ENCODE assay signal across 8 cellular contexts in the genomic region with DNA sequence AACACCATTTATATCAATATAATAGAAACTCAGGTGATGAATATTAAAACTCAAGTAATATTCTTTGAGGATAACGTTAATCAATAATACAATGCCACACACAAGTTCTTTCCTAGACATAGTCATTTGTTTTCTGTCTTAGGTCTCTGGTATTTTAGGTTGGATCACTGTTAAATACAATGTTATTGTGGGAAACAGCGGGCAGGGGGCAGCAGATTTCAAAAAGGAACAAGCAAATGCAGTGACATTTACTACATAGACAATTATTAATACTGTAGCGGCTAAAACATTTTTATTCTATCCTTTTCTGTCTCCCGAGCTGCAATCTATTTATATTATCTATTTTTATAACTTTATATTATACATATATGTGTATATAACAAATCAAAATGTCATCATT.
DNase-seq lines count a peak whose midpoint lies in the region; ATAC-seq and TF ChIP-seq lines count a peak whose summit lies in the region.

No MANE protein-coding gene starts in this region.

- CTCF ChIA-PET in RWPE1 (lab: Yijun Ruan, JAX), result interaction anchor here (0.6 to 1.3 kb wide), 2 partner anchors 16 to 26 kb away, joined by 3 to 4 read pairs; no protein-coding TSS in a partner anchor

- TF ChIP-seq POLR2A in thyroid gland (IDR thresholded peaks at IDR 0.05), result no peak

- ATAC-seq in GM18861 (IDR thresholded peaks at IDR 0.05; ENCODE audit: unreplicated experiment) (peak; percentile 79), HG03439 (IDR thresholded peaks at IDR 0.05; ENCODE audit: unreplicated experiment) (peak; percentile 56)

- no peaks in the 10 kb centered on the region for H3K36me3 ChIP-seq in thyroid gland

- no peak overlapping the region for H3K4me3 ChIP-seq in fibroblast of the aortic adventitia (ENCODE audit: low read depth, low read length)
- no peak overlapping the region for H3K4me3 ChIP-seq in thyroid gland (replicated peaks in 1 of 3)

- 25 to 28% methylated on average over 4 of the region's 4 CpGs for WGBS in thyroid gland, 2 donors

- H3K27me3 ChIP-seq in thyroid gland, result no peaks in the 10 kb centered on the region

- POLR2A ChIA-PET in RWPE1 (lab: Yijun Ruan, JAX; ENCODE audit: low non-redundant PET), result no interaction called here

- DNase-seq in RWPE1 (ENCODE audit: low spot score) (peak; percentile 33), fibroblast of the aortic adventitia (ENCODE audit: low read depth) (peak; percentile 49), thyroid gland (peak; percentile 19 to 42), retina (no peak)
- DNase-seq in stimulated activated CD4-positive, alpha-beta T cell treated with anti-CD3 and anti-CD28 coated beads, Interleukin-1b, Interleukin-23, amount 100 ng/mL, for 48 hours, result no peak

- H3K9me3 ChIP-seq in thyroid gland, result no peaks in the 10 kb centered on the region

- H3K27ac ChIP-seq in C4-2B (no peak overlapping the region), RWPE1 (no peak overlapping the region), thyroid gland (no peak overlapping the region)

- intact Hi-C loops in thyroid gland (cut with DNase I), result no loop called here

- no peaks in the 10 kb centered on the region for H3K4me1 ChIP-seq in thyroid gland

- TF ChIP-seq CTCF in C4-2B (conservative IDR thresholded peaks at IDR 0.05) (peak; percentile 75), RWPE1 (conservative IDR thresholded peaks at IDR 0.05; ENCODE audit: low read depth) (no peak; the same call in 1 of the 2 replicates), fibroblast of the aortic adventitia (IDR thresholded peaks at IDR 0.05; ENCODE audit: insufficient read depth, low read length) (peak; percentile 61), thyroid gland (IDR thresholded peaks at IDR 0.05) (peak in 3 of 6 experiments; percentile 27 to 48 (median 41))

Comparison
In these comparisons a context has a peak if more than half of its experiments do, and no peak if none do; other contexts are left out.
1. DNase-seq: peak in RWPE1 (single experiment), fibroblast of the aortic adventitia (single experiment) and thyroid gland (2 of 2); none in retina (single experiment) and stimulated activated CD4-positive, alpha-beta T cell treated with anti-CD3 and anti-CD28 coated beads, Interleukin-1b, Interleukin-23, amount 100 ng/mL, for 48 hours (single experiment).